1 cellular context compared by ENCODE assay signal in the genomic region with DNA sequence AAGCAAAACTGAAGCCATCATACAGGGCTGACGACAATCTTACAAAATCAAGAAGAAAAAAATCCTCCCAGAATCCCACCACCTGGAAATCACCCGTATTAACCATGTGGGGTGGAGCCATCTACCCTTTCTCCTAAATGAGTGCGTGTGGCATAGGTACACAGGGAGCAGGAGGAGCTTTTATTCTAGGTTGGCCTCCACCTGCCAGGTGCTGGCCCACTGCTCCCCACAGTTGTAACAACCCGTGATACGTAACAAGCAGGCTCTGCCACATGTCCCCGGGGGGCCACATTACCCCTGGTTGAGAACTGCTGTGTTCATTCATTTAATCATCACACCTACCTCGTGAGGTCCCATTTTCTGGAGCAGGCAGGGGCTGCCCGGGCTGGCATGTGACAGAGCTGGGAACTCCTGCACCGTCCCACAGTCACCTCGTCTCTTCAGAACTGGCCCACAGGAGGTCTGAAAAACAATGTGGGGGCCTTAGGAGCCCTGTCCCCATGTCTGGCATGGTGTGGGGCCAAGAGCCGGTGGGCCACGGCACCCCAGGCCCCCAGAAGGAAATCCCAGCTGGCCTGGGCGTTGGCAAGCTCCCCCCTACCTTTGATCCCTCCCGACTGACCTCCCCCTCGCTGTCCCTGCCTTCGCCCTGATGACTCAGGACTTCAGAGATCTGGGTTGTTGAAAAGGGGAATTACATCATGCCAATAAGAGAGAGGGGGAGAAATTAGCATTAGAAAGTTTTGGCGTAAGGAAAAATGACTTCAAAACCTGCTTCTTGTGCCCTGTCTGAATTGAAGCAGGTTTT.
A peak's percentile ranks its signal among the peaks of the same experiment; 100 is the strongest.
TF ChIP-seq lines count a peak whose summit lies in the region.

No MANE protein-coding gene starts in this region.

TF ChIP-seq in HepG2, 621 proteins besides CTCF, POLR2A, EP300 and RAD21 (continued from another document):
- TF ChIP-seq ZNF501 (CRISPR knock-in tag; IDR thresholded peaks at IDR 0.05) (0 out of 2 replicates have a peak, but pooled peaks have one; percentile 3), ZNF142 (CRISPR knock-in tag; IDR thresholded peaks at IDR 0.05) (peak; percentile 45; the same call in 1 of the 2 replicates), ZNF30 (CRISPR knock-in tag; IDR thresholded peaks at IDR 0.05) (no peak)
- TF ChIP-seq, protein P1, sequence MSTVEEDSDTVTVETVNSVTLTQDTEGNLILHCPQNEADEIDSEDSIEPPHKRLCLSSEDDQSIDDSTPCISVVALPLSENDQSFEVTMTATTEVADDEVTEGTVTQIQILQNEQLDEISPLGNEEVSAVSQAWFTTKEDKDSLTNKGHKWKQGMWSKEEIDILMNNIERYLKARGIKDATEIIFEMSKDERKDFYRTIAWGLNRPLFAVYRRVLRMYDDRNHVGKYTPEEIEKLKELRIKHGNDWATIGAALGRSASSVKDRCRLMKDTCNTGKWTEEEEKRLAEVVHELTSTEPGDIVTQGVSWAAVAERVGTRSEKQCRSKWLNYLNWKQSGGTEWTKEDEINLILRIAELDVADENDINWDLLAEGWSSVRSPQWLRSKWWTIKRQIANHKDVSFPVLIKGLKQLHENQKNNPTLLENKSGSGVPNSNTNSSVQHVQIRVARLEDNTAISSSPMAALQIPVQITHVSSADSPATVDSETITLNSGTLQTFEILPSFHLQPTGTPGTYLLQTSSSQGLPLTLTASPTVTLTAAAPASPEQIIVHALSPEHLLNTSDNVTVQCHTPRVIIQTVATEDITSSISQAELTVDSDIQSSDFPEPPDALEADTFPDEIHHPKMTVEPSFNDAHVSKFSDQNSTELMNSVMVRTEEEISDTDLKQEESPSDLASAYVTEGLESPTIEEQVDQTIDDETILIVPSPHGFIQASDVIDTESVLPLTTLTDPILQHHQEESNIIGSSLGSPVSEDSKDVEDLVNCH (CRISPR knock-in tag; IDR thresholded peaks at IDR 0.05): no peak
